Comparison of ENCODE assay signal across 9 cellular contexts in the genomic region with DNA sequence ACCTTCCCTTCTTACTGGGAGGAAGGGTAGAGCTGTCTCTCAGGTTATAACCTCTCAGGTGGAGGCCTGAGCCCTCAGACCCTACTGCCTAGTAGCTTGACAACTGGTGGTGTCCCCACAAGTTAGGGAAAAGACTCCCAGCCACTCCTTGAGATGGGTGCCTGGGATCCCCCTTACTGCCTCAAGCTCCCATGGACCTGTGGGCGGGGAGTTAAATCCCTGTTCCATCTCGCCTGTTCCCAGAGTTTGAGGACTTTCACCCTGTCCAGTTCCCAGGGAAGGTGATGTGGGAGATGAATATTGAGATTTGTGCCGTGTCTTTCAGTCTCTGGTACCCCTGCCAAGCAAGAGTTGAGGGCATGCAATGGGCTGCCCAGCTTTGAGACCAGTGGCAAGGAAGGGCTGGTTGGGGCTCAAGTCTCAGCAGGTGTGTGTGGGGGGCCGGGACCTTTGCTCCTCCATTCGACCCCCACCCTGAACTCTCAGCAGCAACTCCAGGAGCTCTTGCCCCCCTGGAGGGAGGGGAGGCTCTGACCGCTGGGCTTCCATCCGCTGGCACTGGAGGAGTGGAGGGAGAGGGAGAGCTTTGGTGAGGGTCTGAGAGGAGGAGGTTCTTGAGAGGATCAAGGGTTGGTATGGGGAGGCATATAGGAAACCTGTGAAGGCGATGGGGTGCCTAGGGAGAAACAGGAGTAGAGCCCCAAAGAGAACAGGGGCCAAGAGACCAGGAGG. TPM values are rescaled to one million over a fixed set of nuclear protein-coding genes. Genes with fewer than 3 reads are reported as not detected.
A peak's percentile ranks its signal among the peaks of the same experiment; 100 is the strongest.
DNase-seq lines count a peak whose midpoint lies in the region; ATAC-seq and TF ChIP-seq lines count a peak whose summit lies in the region.
"Had no signal": no experiment of that assay in that cellular context is flagged by ENCODE, and none has a peak within 500 bp of the region (broad histone marks: within the 10 kb centered on the region; RNA-seq: fewer than 3 reads in every experiment).

No MANE protein-coding gene starts in this region.

- H3K4me1 ChIP-seq in right lobe of liver: peaks cover 0 to 15% (median 6%) of the 10 kb centered on the region in 4 donors

- peak overlapping the region; percentile 100 for H3K4me3 Mint-ChIP-seq in T-helper 2 cell treated with Interferon-gamma antibody and Interleukin-4, amounts not matched to agents 5 μg/mL and 100 μg/mL, for 36 hours
- peak overlapping the region; percentile 94 for H3K4me3 Mint-ChIP-seq in activated naive CD8-positive, alpha-beta T cell treated with anti-CD3 and anti-CD28 coated beads, Interleukin-2, amount 10 ng/mL, durations not matched to agents 7 days and 5 days

- peaks cover 46% of the 10 kb centered on the region for H3K4me1 Mint-ChIP-seq in T-helper 2 cell treated with Interferon-gamma antibody and Interleukin-4, amounts not matched to agents 5 μg/mL and 100 μg/mL, for 36 hours (ENCODE audit: low read depth)
- H3K4me1 Mint-ChIP-seq in activated naive CD8-positive, alpha-beta T cell treated with anti-CD3 and anti-CD28 coated beads, Interleukin-2, amount 10 ng/mL, durations not matched to agents 7 days and 5 days: peaks cover 45% of the 10 kb centered on the region

- H3K36me3 ChIP-seq in right lobe of liver: peaks cover 0 to 3% (median 0%) of the 10 kb centered on the region in 4 donors

- H3K27me3 Mint-ChIP-seq in T-helper 2 cell treated with Interferon-gamma antibody and Interleukin-4, amounts not matched to agents 5 μg/mL and 100 μg/mL, for 36 hours (ENCODE audit: low read depth): no peaks in the 10 kb centered on the region
- H3K27me3 Mint-ChIP-seq in activated naive CD8-positive, alpha-beta T cell treated with anti-CD3 and anti-CD28 coated beads, Interleukin-2, amount 10 ng/mL, durations not matched to agents 7 days and 5 days: no peaks in the 10 kb centered on the region

- 62% methylated on average over 5 of the region's 8 CpGs for WGBS in right lobe of liver (ENCODE audit: insufficient coverage, low coverage, low lambda C conversion rate, missing lambda C conversion rate)

- H3K9me3 Mint-ChIP-seq in T-helper 2 cell treated with Interferon-gamma antibody and Interleukin-4, amounts not matched to agents 5 μg/mL and 100 μg/mL, for 36 hours: no peaks in the 10 kb centered on the region
- no peaks in the 10 kb centered on the region for H3K9me3 Mint-ChIP-seq in activated naive CD8-positive, alpha-beta T cell treated with anti-CD3 and anti-CD28 coated beads, Interleukin-2, amount 10 ng/mL, durations not matched to agents 7 days and 5 days

- no peaks in the 10 kb centered on the region for H3K9me3 ChIP-seq in right lobe of liver

- H3K27ac Mint-ChIP-seq in T-helper 2 cell treated with Interferon-gamma antibody and Interleukin-4, amounts not matched to agents 5 μg/mL and 100 μg/mL, for 36 hours: peak overlapping the region; percentile 97
- H3K27ac Mint-ChIP-seq in activated naive CD8-positive, alpha-beta T cell treated with anti-CD3 and anti-CD28 coated beads, Interleukin-2, amount 10 ng/mL, durations not matched to agents 7 days and 5 days: peak overlapping the region; percentile 98

- H3K4me3 ChIP-seq in right lobe of liver: peak overlapping the region; percentile 55 to 65 (median 64)

- TF ChIP-seq CTCF in right lobe of liver (IDR thresholded peaks at IDR 0.05) (no peak), omental fat pad (IDR thresholded peaks at IDR 0.05) (no peak)

- intact Hi-C loops in right lobe of liver (cut with DNase I): no loop called here

- no peak for ATAC-seq in activated naive CD8-positive, alpha-beta T cell treated with anti-CD3 and anti-CD28 coated beads, Interleukin-2, amount 10 ng/mL, durations not matched to agents 7 days and 5 days (ENCODE audit: low read depth)
- ATAC-seq in right lobe of liver (no peak), GM19463 (IDR thresholded peaks at IDR 0.05; ENCODE audit: unreplicated experiment) (no peak), GM18517 (IDR thresholded peaks at IDR 0.05; ENCODE audit: unreplicated experiment) (no peak), omental fat pad (ENCODE audit: low FRiP score) (no peak)

- no peak for DNase-seq in T-helper 2 cell treated with Interferon-gamma antibody and Interleukin-4, amounts not matched to agents 5 μg/mL and 100 μg/mL, for 36 hours (ENCODE audit: low spot score)
- DNase-seq in T-helper 2 cell (no peak), right lobe of liver (no peak), omental fat pad (ENCODE audit: low spot score) (no peak)
- DNase-seq in activated naive CD8-positive, alpha-beta T cell treated with anti-CD3 and anti-CD28 coated beads, Interleukin-2, amount 10 ng/mL, durations not matched to agents 7 days and 5 days: no peak
- DNase-seq: ACHN had no signal

- POLR2A ChIA-PET in activated naive CD8-positive, alpha-beta T cell treated with anti-CD3 and anti-CD28 coated beads, Interleukin-2, amount 10 ng/mL, durations not matched to agents 7 days and 5 days (lab: Charles Lee): interaction anchor here (0.7 to 5.7 kb wide), 9 partner anchors 10 to 62 kb away, joined by 3 to 61 read pairs (median 4); a partner anchor contains a TSS

- TF ChIP-seq POLR2A in right lobe of liver (IDR thresholded peaks at IDR 0.05): no peak

- no peaks in the 10 kb centered on the region for H3K27me3 ChIP-seq in right lobe of liver

- H3K36me3 Mint-ChIP-seq in T-helper 2 cell treated with Interferon-gamma antibody and Interleukin-4, amounts not matched to agents 5 μg/mL and 100 μg/mL, for 36 hours (ENCODE audit: low read depth): peaks cover 57% of the 10 kb centered on the region
- peaks cover 43% of the 10 kb centered on the region for H3K36me3 Mint-ChIP-seq in activated naive CD8-positive, alpha-beta T cell treated with anti-CD3 and anti-CD28 coated beads, Interleukin-2, amount 10 ng/mL, durations not matched to agents 7 days and 5 days

- H3K27ac ChIP-seq in right lobe of liver (peak overlapping the region; percentile 86 to 96 (median 89)), temporal lobe (ENCODE audit: low read depth, low read length) (peak overlapping the region; percentile 98)

RNA-seq across cellular contexts. Expression of a gene that starts 1.1 kb away (rescaled TPM):
- total RNA-seq in activated naive CD8-positive, alpha-beta T cell treated with anti-CD3 and anti-CD28 coated beads, Interleukin-2, amount 10 ng/mL, durations not matched to agents 7 days and 5 days: 100 to 1,000 TPM; 107 to 112 TPM
- total RNA-seq in right lobe of liver: 10 to 100 TPM; 15.5 to 29.5 (median 24.3) TPM
- total RNA-seq in temporal lobe: 21.4 TPM
- total RNA-seq in omental fat pad: 10 to 100 TPM; 27.7 to 65.3 (median 34.6) TPM

RNA-seq across cellular contexts. Expression of a gene that starts 1.3 kb away (rescaled TPM):
- 100 to 1,000 TPM; 251 to 260 TPM for total RNA-seq in activated naive CD8-positive, alpha-beta T cell treated with anti-CD3 and anti-CD28 coated beads, Interleukin-2, amount 10 ng/mL, durations not matched to agents 7 days and 5 days
- 1 to 10 TPM; 3.7 to 9.2 (median 5.7) TPM for total RNA-seq in right lobe of liver
- 0.49 TPM for total RNA-seq in temporal lobe
- total RNA-seq in omental fat pad: 10 to 100 TPM in 3 of 4 donors, 1 to 10 TPM in 1; 9.7 to 28.3 (median 23.2) TPM

RNA-seq across cellular contexts. Expression of a gene that starts 7.1 kb away (rescaled TPM):
- 10 to 100 TPM; 47.4 to 52.3 TPM for total RNA-seq in activated naive CD8-positive, alpha-beta T cell treated with anti-CD3 and anti-CD28 coated beads, Interleukin-2, amount 10 ng/mL, durations not matched to agents 7 days and 5 days
- 1 to 10 TPM in 4 of 6 experiments, under 1 TPM in 2; 0.81 to 3.4 (median 1.8) TPM for total RNA-seq in right lobe of liver
- total RNA-seq in temporal lobe: 0.98 TPM
- total RNA-seq in omental fat pad: 1 to 10 TPM in 3 of 4 donors, under 1 TPM in 1; 0.48 to 9.3 (median 1.2) TPM

RNA-seq across cellular contexts. Expression of a gene that starts 12.9 kb away (rescaled TPM):
- 10 to 100 TPM; 44.5 to 49.5 TPM for total RNA-seq in activated naive CD8-positive, alpha-beta T cell treated with anti-CD3 and anti-CD28 coated beads, Interleukin-2, amount 10 ng/mL, durations not matched to agents 7 days and 5 days
- 10 to 100 TPM; 50.5 to 90.4 (median 60.9) TPM for total RNA-seq in right lobe of liver
- total RNA-seq in temporal lobe: 61.5 TPM
- 10 to 100 TPM; 35.1 to 59.1 (median 50.6) TPM for total RNA-seq in omental fat pad

RNA-seq across cellular contexts. Expression of a gene that starts 15.2 kb away (rescaled TPM):
- 10 to 100 TPM; 38.1 to 40.8 TPM for total RNA-seq in activated naive CD8-positive, alpha-beta T cell treated with anti-CD3 and anti-CD28 coated beads, Interleukin-2, amount 10 ng/mL, durations not matched to agents 7 days and 5 days
- 10 to 100 TPM; 23.5 to 36.9 (median 31.6) TPM for total RNA-seq in right lobe of liver
- total RNA-seq in temporal lobe: 17.5 TPM
- 10 to 100 TPM; 26.4 to 40.9 (median 35.7) TPM for total RNA-seq in omental fat pad

Comparison
In these comparisons a context has a peak if more than half of its experiments do, and no peak if none do; other contexts are left out.
1. RNA of a gene that starts 1.3 kb away (total RNA-seq): 251 to 260 TPM in activated naive CD8-positive, alpha-beta T cell treated with anti-CD3 and anti-CD28 coated beads, Interleukin-2, amount 10 ng/mL, durations not matched to agents 7 days and 5 days; 9.7 to 28.3 TPM in omental fat pad, 3.7 to 9.2 TPM in right lobe of liver and 0.49 TPM in temporal lobe (single experiment); every median in the first group is over 4 times any median in the second.
2. RNA of a gene that starts 7.1 kb away (total RNA-seq): 47.4 to 52.3 TPM in activated naive CD8-positive, alpha-beta T cell treated with anti-CD3 and anti-CD28 coated beads, Interleukin-2, amount 10 ng/mL, durations not matched to agents 7 days and 5 days; 0.81 to 3.4 TPM in right lobe of liver, 0.48 to 9.3 TPM in omental fat pad and 0.98 TPM in temporal lobe (single experiment); every median in the first group is over 4 times any median in the second.